ENCODE assay signal across 28 cellular contexts in the genomic region with DNA sequence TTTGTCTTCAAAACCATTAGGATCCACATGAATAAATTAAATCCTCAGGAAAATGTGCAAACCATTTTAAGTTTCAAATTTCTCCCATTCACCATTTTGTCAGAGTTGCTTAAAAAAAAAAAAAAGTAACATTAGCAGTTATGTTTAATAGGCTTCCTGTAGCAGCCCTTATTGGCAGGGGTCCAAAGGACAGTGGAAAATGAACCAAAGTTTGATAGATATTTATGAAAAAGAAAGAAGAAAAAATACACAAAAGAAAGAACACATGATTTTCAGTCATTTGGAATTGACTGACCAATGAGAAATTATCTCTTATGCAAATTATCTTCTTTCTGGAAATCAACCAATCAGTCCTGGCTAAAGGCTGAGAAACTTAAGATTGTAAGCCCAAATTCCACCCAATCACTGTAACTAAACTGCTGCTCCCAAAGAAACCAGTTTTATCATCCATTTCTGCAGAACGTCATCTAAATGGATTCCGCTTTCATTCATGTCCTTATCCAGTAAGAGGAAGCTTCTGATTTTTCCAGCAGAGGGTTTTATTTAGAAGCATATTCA.
DNase-seq lines count a peak whose midpoint lies in the region; ATAC-seq and TF ChIP-seq lines count a peak whose summit lies in the region.
"Had no signal": no experiment of that assay in that cellular context is flagged by ENCODE, and none has a peak within 500 bp of the region (broad histone marks: within the 10 kb centered on the region; RNA-seq: fewer than 3 reads in every experiment).

No MANE protein-coding gene starts in this region.

- TF ChIP-seq CTCF in brain (conservative IDR thresholded peaks at IDR 0.05) = no peak
- TF ChIP-seq CTCF in heart left ventricle (IDR thresholded peaks at IDR 0.05) = no peak

- TF ChIP-seq POLR2A in heart left ventricle (IDR thresholded peaks at IDR 0.05) = no peak

- H3K4me1 ChIP-seq in ACC112 (ENCODE audit: control insufficient read depth, insufficient read depth, low read length, unreplicated experiment) (peaks cover 5% of the 10 kb centered on the region), heart left ventricle (peaks cover 3 to 76% (median 48%) of the 10 kb centered on the region in 12 donors), muscle layer of duodenum (ENCODE audit: control insufficient read depth in 1 of 2, insufficient read depth in 2 of 2, low read length in 2 of 2) (peaks cover 18 to 27% of the 10 kb centered on the region in 2 donors)
- H3K4me1 ChIP-seq: BE2C, SJCRH30 had no signal

- no peaks in the 10 kb centered on the region for H3K27me3 ChIP-seq in ACC112 (ENCODE audit: insufficient read depth, low read length)
- no peaks in the 10 kb centered on the region for H3K27me3 ChIP-seq in heart left ventricle
- no peaks in the 10 kb centered on the region for H3K27me3 ChIP-seq in muscle layer of duodenum (ENCODE audit: low read depth, low read length)
- H3K27me3 ChIP-seq: BE2C, neutrophil, sigmoid colon, SJCRH30, tibial nerve had no signal

- H3K27ac ChIP-seq in ACC112 (ENCODE audit: low read depth, low read length) = peak overlapping the region; percentile 3; the same call in 1 of the 2 replicates
- peak overlapping the region; percentile 3 to 83 (median 62) for H3K27ac ChIP-seq in heart left ventricle
- H3K27ac ChIP-seq in muscle layer of duodenum (ENCODE audit: low read length) = peak overlapping the region; percentile 68
- H3K27ac ChIP-seq: KMS-11, neutrophil, SJCRH30, WERI-Rb-1 had no signal

- H3K9me3 ChIP-seq in heart left ventricle = no peaks in the 10 kb centered on the region
- no peaks in the 10 kb centered on the region for H3K9me3 ChIP-seq in muscle layer of duodenum (ENCODE audit: control insufficient read depth in 1 of 2, low read length in 2 of 2)
- H3K9me3 ChIP-seq: BE2C, neutrophil, sigmoid colon, SJCRH30, tibial nerve had no signal

- H3K4me1 Mint-ChIP-seq in brain = peaks cover 86% of the 10 kb centered on the region
- no peaks in the 10 kb centered on the region for H3K4me1 Mint-ChIP-seq in activated T-helper 1 cell treated with anti-CD3 and anti-CD28 coated beads, Interleukin-12 subunit alpha, Interleukin-12 subunit beta, Interleukin-2, Interleukin-4 antibody, amounts not matched to agents 30 ng/mL and 10 ng/mL and 1 ng/mL, durations not matched to agents 14 hours and 24 hours and 36 hours (ENCODE audit: low read depth)
- H3K4me1 Mint-ChIP-seq: naive B cell had no signal

- H3K36me3 Mint-ChIP-seq in brain = peaks cover 7% of the 10 kb centered on the region
- no peaks in the 10 kb centered on the region for H3K36me3 Mint-ChIP-seq in activated T-helper 1 cell treated with anti-CD3 and anti-CD28 coated beads, Interleukin-12 subunit alpha, Interleukin-12 subunit beta, Interleukin-2, Interleukin-4 antibody, amounts not matched to agents 30 ng/mL and 10 ng/mL and 1 ng/mL, durations not matched to agents 14 hours and 24 hours and 36 hours (ENCODE audit: low read depth)
- H3K36me3 Mint-ChIP-seq: CD8-positive, alpha-beta T cell; naive B cell had no signal

- no peaks in the 10 kb centered on the region for H3K27me3 Mint-ChIP-seq in brain
- H3K27me3 Mint-ChIP-seq in activated T-helper 1 cell treated with anti-CD3 and anti-CD28 coated beads, Interleukin-12 subunit alpha, Interleukin-12 subunit beta, Interleukin-2, Interleukin-4 antibody, amounts not matched to agents 30 ng/mL and 10 ng/mL and 1 ng/mL, durations not matched to agents 14 hours and 24 hours and 36 hours (ENCODE audit: insufficient read depth) = peaks cover 8% of the 10 kb centered on the region
- H3K27me3 Mint-ChIP-seq: activated naive CD8-positive, alpha-beta T cell had no signal

- intact Hi-C loops in heart left ventricle (cut with DNase I) = loop anchor here in 1 of 10 donors (5.0 kb wide), 1 partner anchor 100 kb away; no protein-coding TSS in a partner anchor
- intact Hi-C loops in activated T-helper 1 cell treated with anti-CD3 and anti-CD28 coated beads, Interleukin-12 subunit alpha, Interleukin-12 subunit beta, Interleukin-2, Interleukin-4 antibody, amounts not matched to agents 30 ng/mL and 10 ng/mL and 1 ng/mL, durations not matched to agents 14 hours and 24 hours and 36 hours (cut with micrococcal nuclease) = no loop called here

- H3K36me3 ChIP-seq in ACC112 (ENCODE audit: insufficient read depth, low read length) (no peaks in the 10 kb centered on the region), heart left ventricle (no peaks in the 10 kb centered on the region), muscle layer of duodenum (ENCODE audit: control insufficient read depth in 1 of 2, insufficient read depth in 2 of 2, low read length in 2 of 2) (peaks cover 0 to 3% of the 10 kb centered on the region in 2 donors)
- H3K36me3 ChIP-seq: BE2C, neutrophil, sigmoid colon, SJCRH30, tibial nerve, WERI-Rb-1 had no signal

- H3K4me3 Mint-ChIP-seq in brain = peak overlapping the region in 1 of 5 experiments; percentile 17
- H3K4me3 Mint-ChIP-seq in activated T-helper 1 cell treated with anti-CD3 and anti-CD28 coated beads, Interleukin-12 subunit alpha, Interleukin-12 subunit beta, Interleukin-2, Interleukin-4 antibody, amounts not matched to agents 30 ng/mL and 10 ng/mL and 1 ng/mL, durations not matched to agents 14 hours and 24 hours and 36 hours = no peak overlapping the region
- H3K4me3 Mint-ChIP-seq: activated naive CD8-positive, alpha-beta T cell; CD8-positive, alpha-beta T cell; naive B cell had no signal

- H3K79me2 ChIP-seq in ACC112 (ENCODE audit: control insufficient read depth, insufficient read depth, low read length, unreplicated experiment) = no peaks in the 10 kb centered on the region

- H2AFZ ChIP-seq in ACC112 (ENCODE audit: low read length, unreplicated experiment) = no peak overlapping the region

- 63 to 80% (median 69%) methylated on average over 2 of the region's 2 CpGs for WGBS in heart left ventricle, 4 donors

- peaks cover 0 to 3% (median 0%) of the 10 kb centered on the region in 5 experiments for H3K9me3 Mint-ChIP-seq in brain
- H3K9me3 Mint-ChIP-seq in activated T-helper 1 cell treated with anti-CD3 and anti-CD28 coated beads, Interleukin-12 subunit alpha, Interleukin-12 subunit beta, Interleukin-2, Interleukin-4 antibody, amounts not matched to agents 30 ng/mL and 10 ng/mL and 1 ng/mL, durations not matched to agents 14 hours and 24 hours and 36 hours = no peaks in the 10 kb centered on the region
- H3K9me3 Mint-ChIP-seq: CD8-positive, alpha-beta T cell had no signal

- peak overlapping the region in 3 of 5 experiments; percentile 83 to 94 (median 93) for H3K27ac Mint-ChIP-seq in brain
- H3K27ac Mint-ChIP-seq in activated T-helper 1 cell treated with anti-CD3 and anti-CD28 coated beads, Interleukin-12 subunit alpha, Interleukin-12 subunit beta, Interleukin-2, Interleukin-4 antibody, amounts not matched to agents 30 ng/mL and 10 ng/mL and 1 ng/mL, durations not matched to agents 14 hours and 24 hours and 36 hours = no peak overlapping the region
- H3K27ac Mint-ChIP-seq: activated naive CD8-positive, alpha-beta T cell; CD8-positive, alpha-beta T cell; progenitor cell of endocrine pancreas had no signal

- peak in 2 of 4 donors; percentile 16 to 35 for ATAC-seq in heart left ventricle
- ATAC-seq: CD8-positive, alpha-beta T cell; Panc1 had no signal

- DNase-seq in heart left ventricle (peak in 2 of 5 donors; percentile 40 to 49), RPMI8226 (no peak), putamen (ENCODE audit: low spot score) (no peak), HPDE6-E6E7 (ENCODE audit: extremely low spot score) (no peak)
- DNase-seq in activated T-helper 1 cell treated with anti-CD3 and anti-CD28 coated beads, Interleukin-12 subunit alpha, Interleukin-12 subunit beta, Interleukin-2, Interleukin-4 antibody, amounts not matched to agents 30 ng/mL and 10 ng/mL and 1 ng/mL, durations not matched to agents 14 hours and 24 hours and 36 hours (ENCODE audit: low spot score) = no peak
- DNase-seq: activated CD4-positive, alpha-beta T cell treated with anti-CD3 and anti-CD28 coated beads for 48 hours; activated effector memory CD4-positive, alpha-beta T cell treated with anti-CD3 and anti-CD28 coated beads, Interleukin-2, amount 50 U/mL, for 16 hours; aorta; BE2C; CD8-positive, alpha-beta T cell; naive B cell; NCI-H1417; NCI-H2081; NCI-H345; sigmoid colon; SJCRH30; stimulated activated CD4-positive, alpha-beta T cell treated with anti-CD3 and anti-CD28 coated beads, Interleukin-4, amount 100 ng/mL, for 4 hours; T1000; WERI-Rb-1 had no signal

- no peak overlapping the region for H3K4me3 ChIP-seq in ACC112 (ENCODE audit: low read depth, low read length)
- no peak overlapping the region for H3K4me3 ChIP-seq in heart left ventricle
- no peak overlapping the region for H3K4me3 ChIP-seq in muscle layer of duodenum (ENCODE audit: low read depth in 1 of 2, low read length in 2 of 2)
- H3K4me3 ChIP-seq: sigmoid colon, SJCRH30, tibial nerve had no signal

Comparison
In these comparisons a context has a peak if more than half of its experiments do, and no peak if none do; other contexts are left out.
1. H3K27ac ChIP-seq: peak in every context shown above with its lines; median percentile 68 in muscle layer of duodenum; 62 in heart left ventricle; 3 in ACC112.